Comparison of ENCODE assay signal across 9 cellular contexts in the genomic region with DNA sequence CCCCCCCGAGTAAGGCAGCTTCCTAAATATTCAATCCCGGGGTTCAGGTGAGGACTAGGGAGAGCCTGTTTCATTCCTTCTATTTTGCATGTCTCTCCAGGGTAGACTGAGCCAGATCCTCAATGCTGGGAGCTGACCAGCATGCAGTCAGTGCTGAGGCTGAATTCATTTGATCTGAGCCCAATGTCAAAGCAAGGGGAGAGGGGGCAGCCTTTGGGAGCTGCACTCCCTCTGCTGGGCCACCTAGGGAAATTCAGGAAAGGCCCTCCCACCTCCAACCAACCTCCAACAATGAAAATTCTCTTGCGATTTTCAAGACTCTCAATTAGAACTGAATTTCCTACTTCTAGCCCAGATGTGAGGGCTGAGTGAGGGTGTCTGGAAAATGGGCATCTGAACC.
DNase-seq lines count a peak whose midpoint lies in the region; ATAC-seq and TF ChIP-seq lines count a peak whose summit lies in the region.
"Had no signal": no experiment of that assay in that cellular context is flagged by ENCODE, and none has a peak within 500 bp of the region (broad histone marks: within the 10 kb centered on the region; RNA-seq: fewer than 3 reads in every experiment).

No MANE protein-coding gene starts in this region.

- no peak for TF ChIP-seq POLR2A in upper lobe of left lung (IDR thresholded peaks at IDR 0.05)

- WGBS in SK-N-SH (ENCODE audit: low lambda C conversion rate), result 0% methylated on average over 2 of the region's 3 CpGs
- 9% methylated on average over 3 of the region's 3 CpGs for WGBS in right cardiac atrium
- 21 to 27% methylated on average over 3 of the region's 3 CpGs for WGBS in upper lobe of left lung, 2 donors

- peak; percentile 80 for TF ChIP-seq RAD21 in SK-N-SH (IDR thresholded peaks at IDR 0.05; ENCODE audit: low read length)

- H3K4me1 Mint-ChIP-seq in stimulated activated naive CD8-positive, alpha-beta T cell treated with anti-CD3 and anti-CD28 coated beads, Interleukin-15, amount 100 ng/mL, for 72 hours, result no peaks in the 10 kb centered on the region

- peak; percentile 83 for DNase-seq in SK-N-SH
- DNase-seq in right cardiac atrium, result no peak
- DNase-seq in upper lobe of left lung, result no peak
- DNase-seq in activated T-cell treated with anti-CD3 and anti-CD28 coated beads, Interleukin-2, amount 50 U/mL, for 1 hour, result no peak
- DNase-seq in stimulated activated naive CD8-positive, alpha-beta T cell treated with anti-CD3 and anti-CD28 coated beads, Interleukin-15, amount 100 ng/mL, for 72 hours, result no peak
- DNase-seq: AML-193 had no signal

- ATAC-seq in SK-N-SH treated with all-trans-retinoic acid at 6 μM for 48 hours (no peak), right cardiac atrium (peak; percentile 25 to 61), upper lobe of left lung (ENCODE audit: low FRiP score in 2 of 2) (no peak), HG03565 (IDR thresholded peaks at IDR 0.05; ENCODE audit: unreplicated experiment) (no peak)
- ATAC-seq in stimulated activated naive CD8-positive, alpha-beta T cell treated with anti-CD3 and anti-CD28 coated beads, Interleukin-15, amount 100 ng/mL, for 72 hours, result no peak

- intact Hi-C loops in right cardiac atrium (cut with DNase I), result loop anchor here in 1 of 4 donors (10.0 kb wide), 1 partner anchor 966 kb away; a partner anchor contains a TSS

- H3K27me3 ChIP-seq in SK-N-SH (ENCODE audit: insufficient read depth), result no peaks in the 10 kb centered on the region
- no peaks in the 10 kb centered on the region; the same call in 1 of the 2 replicates for H3K27me3 ChIP-seq in OCI-LY3 (ENCODE audit: low read depth, low read length)
- H3K27me3 ChIP-seq in right cardiac atrium (ENCODE audit: control insufficient read depth, insufficient read depth), result no peaks in the 10 kb centered on the region
- no peaks in the 10 kb centered on the region for H3K27me3 ChIP-seq in upper lobe of left lung

- H3K4me2 ChIP-seq in SK-N-SH, result no peak overlapping the region
- H3K4me2 ChIP-seq in OCI-LY3 (ENCODE audit: low read length), result no peak overlapping the region

- no peaks in the 10 kb centered on the region for H3K79me2 ChIP-seq in SK-N-SH (ENCODE audit: insufficient read depth)
- H3K79me2 ChIP-seq in OCI-LY3 (ENCODE audit: low read length), result no peaks in the 10 kb centered on the region

- no peaks in the 10 kb centered on the region for H3F3A ChIP-seq in SK-N-SH (replicated peaks; ENCODE audit: insufficient read depth)

- no peak overlapping the region for H3K27ac Mint-ChIP-seq in stimulated activated naive CD8-positive, alpha-beta T cell treated with anti-CD3 and anti-CD28 coated beads, Interleukin-15, amount 100 ng/mL, for 72 hours

- CTCF ChIA-PET in SK-N-SH (lab: Yijun Ruan, JAX), result interaction anchor here (0.6 to 2.8 kb wide), 46 partner anchors 8 to 967 kb away, joined by 3 to 36 read pairs (median 4); a partner anchor contains a TSS

- H3K27me3 Mint-ChIP-seq in stimulated activated naive CD8-positive, alpha-beta T cell treated with anti-CD3 and anti-CD28 coated beads, Interleukin-15, amount 100 ng/mL, for 72 hours, result peaks cover 21% of the 10 kb centered on the region

- POLR2A ChIA-PET in SK-N-SH (lab: Yijun Ruan, JAX), result interaction anchor here (0.5 kb wide), 1 partner anchor 24 kb away, joined by 3 read pairs; no protein-coding TSS in a partner anchor

- H3K36me3 ChIP-seq in SK-N-SH (replicated peaks in 1 of 2; ENCODE audit: control insufficient read depth in 1 of 2, insufficient read depth in 2 of 2, low read length in 1 of 2) (no peaks in the 10 kb centered on the region), OCI-LY3 (replicated peaks; ENCODE audit: low read depth, low read length) (no peaks in the 10 kb centered on the region), upper lobe of left lung (no peaks in the 10 kb centered on the region)

- no peaks in the 10 kb centered on the region for H4K20me1 ChIP-seq in SK-N-SH (ENCODE audit: insufficient read depth)
- H4K20me1 ChIP-seq in OCI-LY3 (ENCODE audit: insufficient read depth, low read length), result no peaks in the 10 kb centered on the region

- H3K9ac ChIP-seq in SK-N-SH (no peak overlapping the region), OCI-LY3 (ENCODE audit: low read length) (no peak overlapping the region)

- no peak overlapping the region for H3K4me3 Mint-ChIP-seq in stimulated activated naive CD8-positive, alpha-beta T cell treated with anti-CD3 and anti-CD28 coated beads, Interleukin-15, amount 100 ng/mL, for 72 hours

- no peak overlapping the region for H2AFZ ChIP-seq in SK-N-SH (ENCODE audit: low read depth)
- H2AFZ ChIP-seq in OCI-LY3 (ENCODE audit: low read depth, low read length), result no peak overlapping the region

- TF ChIP-seq EP300 in SK-N-SH (IDR thresholded peaks at IDR 0.05; ENCODE audit: borderline replicate concordance in 1 of 2, low read depth in 1 of 2, low read length in 1 of 2), result no peak
- no peak for TF ChIP-seq EP300 in upper lobe of left lung (IDR thresholded peaks at IDR 0.05)

- no peaks in the 10 kb centered on the region for H3K9me3 Mint-ChIP-seq in stimulated activated naive CD8-positive, alpha-beta T cell treated with anti-CD3 and anti-CD28 coated beads, Interleukin-15, amount 100 ng/mL, for 72 hours

- H3K27ac ChIP-seq in SK-N-SH (ENCODE audit: low read depth in 2 of 2, low read length in 1 of 2) (no peak overlapping the region), OCI-LY3 (ENCODE audit: low read length) (no peak overlapping the region), right cardiac atrium (ENCODE audit: low read length) (no peak overlapping the region), upper lobe of left lung (no peak overlapping the region)

- H3K4me3 ChIP-seq in SK-N-SH (ENCODE audit: low read depth in 2 of 2, low read length in 1 of 2), result no peak overlapping the region
- H3K4me3 ChIP-seq in OCI-LY3 (ENCODE audit: low read length), result no peak overlapping the region
- H3K4me3 ChIP-seq in right cardiac atrium (ENCODE audit: low read length), result no peak overlapping the region
- H3K4me3 ChIP-seq in upper lobe of left lung, result no peak overlapping the region

- H3K4me1 ChIP-seq in SK-N-SH (ENCODE audit: control insufficient read depth in 1 of 2, insufficient read depth in 2 of 2, low read depth in 1 of 2, low read length in 1 of 2) (peaks cover 0 to 8% of the 10 kb centered on the region in 2 experiments; a peak in 1 of 4 replicates), OCI-LY3 (ENCODE audit: low read length) (no peaks in the 10 kb centered on the region), right cardiac atrium (ENCODE audit: control insufficient read depth, insufficient read depth, low read length) (no peaks in the 10 kb centered on the region), upper lobe of left lung (no peaks in the 10 kb centered on the region)

- no peak for TF ChIP-seq CTCF in SK-N-SH (IDR thresholded peaks at IDR 0.05)
- peak; percentile 7; the same call in 1 of the 2 replicates for TF ChIP-seq CTCF in OCI-LY3 (IDR thresholded peaks at IDR 0.05; ENCODE audit: low read depth, low read length)
- peak in 4 of 6 experiments; percentile 24 to 41 (median 36) for TF ChIP-seq CTCF in upper lobe of left lung (IDR thresholded peaks at IDR 0.05)

- H3K9me2 ChIP-seq in SK-N-SH, result no peaks in the 10 kb centered on the region

- no peaks in the 10 kb centered on the region for H3K9me3 ChIP-seq in SK-N-SH
- H3K9me3 ChIP-seq in OCI-LY3 (ENCODE audit: insufficient read depth, low read length), result no peaks in the 10 kb centered on the region
- H3K9me3 ChIP-seq in right cardiac atrium (ENCODE audit: control insufficient read depth, low read length), result no peaks in the 10 kb centered on the region
- no peaks in the 10 kb centered on the region for H3K9me3 ChIP-seq in upper lobe of left lung

TF ChIP-seq in SK-N-SH, 30 proteins besides CTCF, POLR2A, EP300 and RAD21:
- TF ChIP-seq, protein P1, sequence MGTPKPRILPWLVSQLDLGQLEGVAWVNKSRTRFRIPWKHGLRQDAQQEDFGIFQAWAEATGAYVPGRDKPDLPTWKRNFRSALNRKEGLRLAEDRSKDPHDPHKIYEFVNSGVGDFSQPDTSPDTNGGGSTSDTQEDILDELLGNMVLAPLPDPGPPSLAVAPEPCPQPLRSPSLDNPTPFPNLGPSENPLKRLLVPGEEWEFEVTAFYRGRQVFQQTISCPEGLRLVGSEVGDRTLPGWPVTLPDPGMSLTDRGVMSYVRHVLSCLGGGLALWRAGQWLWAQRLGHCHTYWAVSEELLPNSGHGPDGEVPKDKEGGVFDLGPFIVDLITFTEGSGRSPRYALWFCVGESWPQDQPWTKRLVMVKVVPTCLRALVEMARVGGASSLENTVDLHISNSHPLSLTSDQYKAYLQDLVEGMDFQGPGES (IDR thresholded peaks at IDR 0.05; ENCODE audit: low read depth, low read length), result no peak
- peak; percentile 52; the same call in 1 of the 2 replicates for TF ChIP-seq SMC3 (IDR thresholded peaks at IDR 0.05; ENCODE audit: low read depth, low read length)

TF ChIP-seq in SK-N-SH treated with all-trans-retinoic acid at 6 μM for 48 hours, 23 proteins besides CTCF, POLR2A, EP300 and RAD21:
- TF ChIP-seq, protein P2, sequence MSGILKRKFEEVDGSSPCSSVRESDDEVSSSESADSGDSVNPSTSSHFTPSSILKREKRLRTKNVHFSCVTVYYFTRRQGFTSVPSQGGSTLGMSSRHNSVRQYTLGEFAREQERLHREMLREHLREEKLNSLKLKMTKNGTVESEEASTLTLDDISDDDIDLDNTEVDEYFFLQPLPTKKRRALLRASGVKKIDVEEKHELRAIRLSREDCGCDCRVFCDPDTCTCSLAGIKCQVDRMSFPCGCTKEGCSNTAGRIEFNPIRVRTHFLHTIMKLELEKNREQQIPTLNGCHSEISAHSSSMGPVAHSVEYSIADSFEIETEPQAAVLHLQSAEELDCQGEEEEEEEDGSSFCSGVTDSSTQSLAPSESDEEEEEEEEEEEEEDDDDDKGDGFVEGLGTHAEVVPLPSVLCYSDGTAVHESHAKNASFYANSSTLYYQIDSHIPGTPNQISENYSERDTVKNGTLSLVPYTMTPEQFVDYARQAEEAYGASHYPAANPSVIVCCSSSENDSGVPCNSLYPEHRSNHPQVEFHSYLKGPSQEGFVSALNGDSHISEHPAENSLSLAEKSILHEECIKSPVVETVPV (CRISPR knock-in tag; IDR thresholded peaks at IDR 0.05), result no peak
- TF ChIP-seq TCF4 (CRISPR knock-in tag; IDR thresholded peaks at IDR 0.05; ENCODE audit: borderline replicate concordance), result no peak
- TF ChIP-seq ZNF8 (CRISPR knock-in tag; IDR thresholded peaks at IDR 0.05), result no peak
- TF ChIP-seq, protein P3, sequence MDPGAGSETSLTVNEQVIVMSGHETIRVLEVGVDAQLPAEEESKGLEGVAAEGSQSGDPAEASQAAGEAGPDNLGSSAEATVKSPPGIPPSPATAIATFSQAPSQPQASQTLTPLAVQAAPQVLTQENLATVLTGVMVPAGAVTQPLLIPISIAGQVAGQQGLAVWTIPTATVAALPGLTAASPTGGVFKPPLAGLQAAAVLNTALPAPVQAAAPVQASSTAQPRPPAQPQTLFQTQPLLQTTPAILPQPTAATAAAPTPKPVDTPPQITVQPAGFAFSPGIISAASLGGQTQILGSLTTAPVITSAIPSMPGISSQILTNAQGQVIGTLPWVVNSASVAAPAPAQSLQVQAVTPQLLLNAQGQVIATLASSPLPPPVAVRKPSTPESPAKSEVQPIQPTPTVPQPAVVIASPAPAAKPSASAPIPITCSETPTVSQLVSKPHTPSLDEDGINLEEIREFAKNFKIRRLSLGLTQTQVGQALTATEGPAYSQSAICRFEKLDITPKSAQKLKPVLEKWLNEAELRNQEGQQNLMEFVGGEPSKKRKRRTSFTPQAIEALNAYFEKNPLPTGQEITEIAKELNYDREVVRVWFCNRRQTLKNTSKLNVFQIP (CRISPR knock-in tag; IDR thresholded peaks at IDR 0.05; ENCODE audit: borderline replicate concordance, low read depth), result no peak
TF ChIP-seq in SK-N-SH treated with all-trans-retinoic acid at 6 μM for 48 hours: peak in this region for 0.

Comparison
In these comparisons a context has a peak if more than half of its experiments do, and no peak if none do; other contexts are left out.
1. ATAC-seq: peak in right cardiac atrium (2 of 2); none in SK-N-SH treated with all-trans-retinoic acid at 6 μM for 48 hours (single experiment), upper lobe of left lung (0 of 2), HG03565 (single experiment) and stimulated activated naive CD8-positive, alpha-beta T cell treated with anti-CD3 and anti-CD28 coated beads, Interleukin-15, amount 100 ng/mL, for 72 hours (single experiment).